Comparison of ENCODE assay signal across 1 cellular context in the genomic region with DNA sequence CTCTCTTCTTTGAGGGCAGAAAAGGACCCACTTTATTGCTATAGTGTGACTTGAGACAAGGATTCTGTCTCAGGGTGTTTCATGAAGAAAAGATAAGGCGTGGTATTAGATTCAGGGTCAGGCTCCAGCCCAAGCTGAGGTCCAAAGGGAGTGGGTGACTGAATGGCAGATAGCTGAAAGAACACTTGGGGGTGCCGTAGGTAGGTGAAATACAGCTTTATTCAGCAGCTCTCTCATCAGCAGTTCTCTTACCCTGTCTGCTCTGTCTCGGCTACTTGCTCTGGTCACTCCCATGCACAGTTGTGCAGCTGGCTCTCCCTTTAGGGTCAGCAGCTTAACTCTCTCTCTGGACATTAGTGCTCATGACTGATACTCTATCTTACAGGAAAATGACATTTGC.
TF ChIP-seq lines count a peak whose summit lies in the region.

No MANE protein-coding gene starts in this region.

TF ChIP-seq in H1, 55 proteins besides CTCF, POLR2A, EP300 and RAD21 (continued from another document):
- TF ChIP-seq POLR2AphosphoS5 (IDR thresholded peaks at IDR 0.05; ENCODE audit: low read depth, low read length) (no peak), KDM4A (IDR thresholded peaks at IDR 0.05; ENCODE audit: low read depth, low read length, severe bottlenecking) (no peak), CBX8 (IDR thresholded peaks at IDR 0.05; ENCODE audit: borderline replicate concordance, low read depth, low read length) (no peak), BRCA1 (IDR thresholded peaks at IDR 0.05; ENCODE audit: low read depth, low read length) (no peak), SAP30 (IDR thresholded peaks at IDR 0.05; ENCODE audit: insufficient read depth, insufficient replicate concordance, low read length) (no peak), CHD2 (IDR thresholded peaks at IDR 0.05; ENCODE audit: low read length) (no peak), EZH2 (IDR thresholded peaks at IDR 0.05; ENCODE audit: low read depth, low read length, severe bottlenecking) (no peak), GABPA (IDR thresholded peaks at IDR 0.05; ENCODE audit: borderline replicate concordance, insufficient read depth, low read length) (no peak), RNF2 (IDR thresholded peaks at IDR 0.05; ENCODE audit: borderline replicate concordance, low read depth, low read length, missing control alignments, poor library complexity, severe bottlenecking) (no peak), SUZ12 (IDR thresholded peaks at IDR 0.05; ENCODE audit: low read length) (no peak), SP1 (IDR thresholded peaks at IDR 0.05; ENCODE audit: low read depth, low read length) (no peak), JUN (IDR thresholded peaks at IDR 0.05; ENCODE audit: low read depth, low read length) (no peak)
TF ChIP-seq in H1: peak in this region for 0.
